ENCODE assay signal across 7 cellular contexts in the genomic region with DNA sequence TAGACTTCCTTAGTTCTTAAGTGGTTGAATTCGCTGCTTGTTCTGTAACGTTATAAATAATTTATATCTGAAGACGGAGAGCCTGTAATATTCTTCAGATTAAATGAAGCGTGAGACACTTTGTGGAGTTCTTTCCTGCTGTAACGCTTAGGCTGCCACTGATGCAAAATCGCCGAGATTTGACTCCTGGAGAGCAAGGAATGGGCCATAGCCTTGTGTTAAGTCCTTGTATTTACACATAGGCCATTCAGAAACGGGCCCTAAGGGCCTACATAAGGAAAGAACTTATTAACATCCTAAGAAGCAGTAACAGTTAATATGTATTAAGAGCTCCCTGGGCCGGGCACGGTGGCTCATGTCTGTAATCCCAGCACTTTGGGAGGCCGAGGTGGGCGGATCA. TPM values are rescaled to one million over a fixed set of nuclear protein-coding genes. Genes with fewer than 3 reads are reported as not detected.
DNase-seq lines count a peak whose midpoint lies in the region; TF ChIP-seq lines count a peak whose summit lies in the region.

No MANE protein-coding gene starts in this region.

- peaks cover 5% of the 10 kb centered on the region for H3F3A ChIP-seq in smooth muscle cell (ENCODE audit: low read depth)

- H2AFZ ChIP-seq in smooth muscle cell (ENCODE audit: low read depth) = no peak overlapping the region

- H3K4me2 ChIP-seq in smooth muscle cell = peak overlapping the region; percentile 90

- H3K27me3 ChIP-seq in H7 (ENCODE audit: control insufficient read depth, insufficient read depth, low read length) = no peaks in the 10 kb centered on the region
- no peaks in the 10 kb centered on the region for H3K27me3 ChIP-seq in iPS DF 6.9 (ENCODE audit: control insufficient read depth, insufficient read depth, low read length)
- H3K27me3 ChIP-seq in smooth muscle cell (ENCODE audit: low read depth) = no peaks in the 10 kb centered on the region

- peaks cover 42% of the 10 kb centered on the region for H3K79me2 ChIP-seq in smooth muscle cell (ENCODE audit: low read depth)

- no peak for DNase-seq in H7
- DNase-seq in iPS DF 6.9 (ENCODE audit: low read depth, low spot score) = no peak
- no peak for DNase-seq in smooth muscle cell (lab: John Stamatoyannopoulos, UW; ENCODE audit: unreplicated experiment)
- DNase-seq in NCI-H2227 treated with DMSO at 0.1 percent for 48 hours (lab: John Stamatoyannopoulos, UW) = no peak
- DNase-seq in DMS53 treated with DMSO at 0.1 percent for 48 hours (lab: John Stamatoyannopoulos, UW; ENCODE audit: unreplicated experiment) = no peak
- DNase-seq in HuH-7 (ENCODE audit: low spot score) = no peak

- H3K9ac ChIP-seq in smooth muscle cell (ENCODE audit: low read depth) = peak overlapping the region; percentile 89

- H3K36me3 ChIP-seq in H7 (replicated peaks; ENCODE audit: control insufficient read depth, insufficient read depth, low read length) (peaks cover 2% of the 10 kb centered on the region), iPS DF 6.9 (ENCODE audit: control insufficient read depth, insufficient read depth, low read length) (no peaks in the 10 kb centered on the region), smooth muscle cell (ENCODE audit: low read depth) (no peaks in the 10 kb centered on the region)

- TF ChIP-seq CTCF in WI38 (IDR thresholded peaks at IDR 0.05; ENCODE audit: low read depth, low read length) (no peak), smooth muscle cell (IDR thresholded peaks at IDR 0.05; ENCODE audit: borderline replicate concordance, insufficient read depth, poor library complexity, severe bottlenecking) (no peak)

- H3K4me1 ChIP-seq in iPS DF 6.9 (ENCODE audit: control insufficient read depth, insufficient read depth, low read length) = peaks cover 3% of the 10 kb centered on the region; the same call in 1 of the 2 replicates
- peaks cover 9% of the 10 kb centered on the region for H3K4me1 ChIP-seq in smooth muscle cell (ENCODE audit: low read depth)

- H4K20me1 ChIP-seq in smooth muscle cell (ENCODE audit: low read depth) = peaks cover 43% of the 10 kb centered on the region

- no CpG with 5 or more reads among the region's 12 CpGs for WGBS in iPS DF 6.9 (ENCODE audit: insufficient coverage, insufficient read length)
- WGBS in smooth muscle cell (ENCODE audit: low lambda C conversion rate) = 53% methylated on average over 12 of the region's 12 CpGs

- no peak overlapping the region for H3K27ac ChIP-seq in iPS DF 6.9 (ENCODE audit: low read length)
- no peak overlapping the region for H3K27ac ChIP-seq in smooth muscle cell (ENCODE audit: low read depth)

- peak overlapping the region; percentile 75 for H3K4me3 ChIP-seq in H7 (ENCODE audit: insufficient read depth, low read depth, low read length)
- peak overlapping the region; percentile 83 for H3K4me3 ChIP-seq in WI38 (ENCODE audit: low read depth, low read length)
- H3K4me3 ChIP-seq in iPS DF 6.9 (ENCODE audit: low read length) = peak overlapping the region; percentile 95; the same call in 1 of the 2 replicates
- peak overlapping the region; percentile 69 for H3K4me3 ChIP-seq in smooth muscle cell

- H3K9me3 ChIP-seq in iPS DF 6.9 (ENCODE audit: control insufficient read depth, insufficient read depth, low read length) = no peaks in the 10 kb centered on the region
- no peaks in the 10 kb centered on the region for H3K9me3 ChIP-seq in smooth muscle cell (replicated peaks; ENCODE audit: low read depth)

RNA-seq across cellular contexts. Expression of a gene that starts 0.9 kb away (rescaled TPM):
- 41.6 and 48.5 TPM in 2 replicates for total RNA-seq in H7 (2014; rRNA removed; shearing (Covaris generic))
- total RNA-seq in smooth muscle cell = 59.7 and 64.1 TPM in 2 replicates
- polyA plus RNA-seq in smooth muscle cell = 123 and 143 TPM in 2 replicates

RNA-seq across cellular contexts. Expression of a gene that starts 1.2 kb away (rescaled TPM):
- total RNA-seq in H7 (2014; rRNA removed; shearing (Covaris generic)) = 116 and 122 TPM in 2 replicates
- 115 and 127 TPM in 2 replicates for total RNA-seq in smooth muscle cell
- 248 and 295 TPM in 2 replicates for polyA plus RNA-seq in smooth muscle cell

RNA-seq across cellular contexts. Expression of a gene that starts 26.4 kb away (rescaled TPM):
- total RNA-seq in H7 (2014; rRNA removed; shearing (Covaris generic)) = 2.3 and 2.7 TPM in 2 replicates
- total RNA-seq in smooth muscle cell = 0.72 TPM in 1 of 2 replicates, not detected in the other
- 0.59 TPM in 1 of 2 replicates, not detected in the other for polyA plus RNA-seq in smooth muscle cell

RNA-seq across cellular contexts. Expression of a gene that starts 33.0 kb away (rescaled TPM):
- 9.6 and 17.9 TPM in 2 replicates for total RNA-seq in H7 (2014; rRNA removed; shearing (Covaris generic))
- total RNA-seq in smooth muscle cell = 20.6 and 24.9 TPM in 2 replicates
- polyA plus RNA-seq in smooth muscle cell = 13.7 and 15.8 TPM in 2 replicates

RNA-seq across cellular contexts. Expression of a gene that starts 33.5 kb away (rescaled TPM):
- total RNA-seq in H7 (2014; rRNA removed; shearing (Covaris generic)) = 22.9 and 27.0 TPM in 2 replicates
- 9.0 and 9.5 TPM in 2 replicates for total RNA-seq in smooth muscle cell
- 5.3 and 8.2 TPM in 2 replicates for polyA plus RNA-seq in smooth muscle cell
